Comparison of ENCODE assay signal across 1 cellular context in the genomic region with DNA sequence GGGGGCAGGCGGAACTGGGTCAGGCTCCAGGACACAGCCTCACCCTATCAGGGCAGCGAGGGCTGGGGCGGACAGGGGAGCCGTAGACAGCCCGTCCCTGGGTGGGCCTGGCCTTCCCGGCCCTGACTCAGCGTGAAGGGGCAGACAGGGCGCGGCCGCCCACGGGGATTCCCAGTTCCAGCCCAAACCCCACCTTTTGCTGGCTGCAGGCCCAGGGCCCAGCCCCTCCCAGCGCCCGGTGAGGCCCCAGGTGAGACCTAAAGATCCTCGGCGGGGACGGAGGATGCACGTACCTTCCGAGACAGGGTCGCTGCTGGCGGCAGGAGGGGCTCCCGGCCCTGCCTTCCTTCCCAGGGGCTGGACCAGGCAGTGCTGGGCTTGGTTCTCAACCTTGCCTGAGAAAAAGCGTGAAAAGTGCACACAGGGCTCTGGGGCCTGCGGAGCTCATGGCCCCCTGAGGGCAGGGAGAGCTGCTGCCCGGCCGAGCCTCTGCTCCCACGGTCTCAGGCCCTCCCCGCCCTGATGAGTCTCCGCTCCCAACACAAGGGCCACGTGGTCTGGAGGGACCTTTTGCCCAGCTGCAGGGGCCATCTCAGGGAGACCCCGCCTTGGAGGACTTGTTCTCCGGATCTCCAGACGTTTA.
TF ChIP-seq lines count a peak whose summit lies in the region.

No MANE protein-coding gene starts in this region.

TF ChIP-seq in Ishikawa, 13 proteins besides CTCF, POLR2A, EP300 and RAD21 (continued from another document):
- TF ChIP-seq, protein P1, sequence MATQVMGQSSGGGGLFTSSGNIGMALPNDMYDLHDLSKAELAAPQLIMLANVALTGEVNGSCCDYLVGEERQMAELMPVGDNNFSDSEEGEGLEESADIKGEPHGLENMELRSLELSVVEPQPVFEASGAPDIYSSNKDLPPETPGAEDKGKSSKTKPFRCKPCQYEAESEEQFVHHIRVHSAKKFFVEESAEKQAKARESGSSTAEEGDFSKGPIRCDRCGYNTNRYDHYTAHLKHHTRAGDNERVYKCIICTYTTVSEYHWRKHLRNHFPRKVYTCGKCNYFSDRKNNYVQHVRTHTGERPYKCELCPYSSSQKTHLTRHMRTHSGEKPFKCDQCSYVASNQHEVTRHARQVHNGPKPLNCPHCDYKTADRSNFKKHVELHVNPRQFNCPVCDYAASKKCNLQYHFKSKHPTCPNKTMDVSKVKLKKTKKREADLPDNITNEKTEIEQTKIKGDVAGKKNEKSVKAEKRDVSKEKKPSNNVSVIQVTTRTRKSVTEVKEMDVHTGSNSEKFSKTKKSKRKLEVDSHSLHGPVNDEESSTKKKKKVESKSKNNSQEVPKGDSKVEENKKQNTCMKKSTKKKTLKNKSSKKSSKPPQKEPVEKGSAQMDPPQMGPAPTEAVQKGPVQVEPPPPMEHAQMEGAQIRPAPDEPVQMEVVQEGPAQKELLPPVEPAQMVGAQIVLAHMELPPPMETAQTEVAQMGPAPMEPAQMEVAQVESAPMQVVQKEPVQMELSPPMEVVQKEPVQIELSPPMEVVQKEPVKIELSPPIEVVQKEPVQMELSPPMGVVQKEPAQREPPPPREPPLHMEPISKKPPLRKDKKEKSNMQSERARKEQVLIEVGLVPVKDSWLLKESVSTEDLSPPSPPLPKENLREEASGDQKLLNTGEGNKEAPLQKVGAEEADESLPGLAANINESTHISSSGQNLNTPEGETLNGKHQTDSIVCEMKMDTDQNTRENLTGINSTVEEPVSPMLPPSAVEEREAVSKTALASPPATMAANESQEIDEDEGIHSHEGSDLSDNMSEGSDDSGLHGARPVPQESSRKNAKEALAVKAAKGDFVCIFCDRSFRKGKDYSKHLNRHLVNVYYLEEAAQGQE (IDR thresholded peaks at IDR 0.05; ENCODE audit: low read depth), result no peak
- TF ChIP-seq CREB1 (IDR thresholded peaks at IDR 0.05; ENCODE audit: low read depth), result no peak
- peak; percentile 46; the same call in 1 of the 2 replicates for TF ChIP-seq NFIC (IDR thresholded peaks at IDR 0.05)
- TF ChIP-seq FOXM1 (IDR thresholded peaks at IDR 0.05; ENCODE audit: borderline replicate concordance, low read depth), result no peak
- 0 out of 2 replicates have a peak, but pooled peaks have one; percentile 25 for TF ChIP-seq ZBTB7A (IDR thresholded peaks at IDR 0.05; ENCODE audit: low read depth)
- TF ChIP-seq, protein P2, sequence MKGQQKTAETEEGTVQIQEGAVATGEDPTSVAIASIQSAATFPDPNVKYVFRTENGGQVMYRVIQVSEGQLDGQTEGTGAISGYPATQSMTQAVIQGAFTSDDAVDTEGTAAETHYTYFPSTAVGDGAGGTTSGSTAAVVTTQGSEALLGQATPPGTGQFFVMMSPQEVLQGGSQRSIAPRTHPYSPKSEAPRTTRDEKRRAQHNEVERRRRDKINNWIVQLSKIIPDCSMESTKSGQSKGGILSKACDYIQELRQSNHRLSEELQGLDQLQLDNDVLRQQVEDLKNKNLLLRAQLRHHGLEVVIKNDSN (IDR thresholded peaks at IDR 0.05), result peak; percentile 52
- TF ChIP-seq TCF12 (IDR thresholded peaks at IDR 0.05; ENCODE audit: low read depth), result no peak
TF ChIP-seq in Ishikawa: peak in this region for 4.
